In genomic region chr6:34239893-34240292, GRCh38 we compare ENCODE assay signal across 11 cellular contexts. TPM values are rescaled to one million over a fixed set of nuclear protein-coding genes. Genes with fewer than 3 reads are reported as not detected.
DNase-seq lines count a peak whose midpoint lies in the region; ATAC-seq and TF ChIP-seq lines count a peak whose summit lies in the region.
"Had no signal": no experiment of that assay in that cellular context is flagged by ENCODE, and none has a peak within 500 bp of the region (broad histone marks: within the 10 kb centered on the region; RNA-seq: fewer than 3 reads in every experiment).

No MANE protein-coding gene starts in this region.

- H3K4me3 Mint-ChIP-seq in activated CD4-positive, alpha-beta T cell treated with anti-CD3 and anti-CD28 coated beads, Interleukin-2, amount 10 ng/mL, durations not matched to agents 7 days and 5 days, result no peak overlapping the region
- no peak overlapping the region for H3K4me3 Mint-ChIP-seq in effector memory CD8-positive, alpha-beta T cell

- CTCF ChIA-PET in activated CD4-positive, alpha-beta T cell treated with anti-CD3 and anti-CD28 coated beads, Interleukin-2, amount 10 ng/mL, durations not matched to agents 7 days and 5 days (lab: Charles Lee), result interaction anchor here (0.5 to 1.4 kb wide), 3 partner anchors 9 to 26 kb away, joined by 3 to 4 read pairs (median 4); no protein-coding TSS in a partner anchor

- intact Hi-C loops in sciatic nerve (cut with DNase I), result no loop called here

- H3K9me3 Mint-ChIP-seq in activated CD4-positive, alpha-beta T cell treated with anti-CD3 and anti-CD28 coated beads, Interleukin-2, amount 10 ng/mL, durations not matched to agents 7 days and 5 days, result no peaks in the 10 kb centered on the region
- no peaks in the 10 kb centered on the region for H3K9me3 Mint-ChIP-seq in effector memory CD8-positive, alpha-beta T cell

- H3K27me3 Mint-ChIP-seq in activated CD4-positive, alpha-beta T cell treated with anti-CD3 and anti-CD28 coated beads, Interleukin-2, amount 10 ng/mL, durations not matched to agents 7 days and 5 days, result no peaks in the 10 kb centered on the region
- H3K27me3 Mint-ChIP-seq in effector memory CD8-positive, alpha-beta T cell, result no peaks in the 10 kb centered on the region

- no peak for ATAC-seq in effector memory CD8-positive, alpha-beta T cell (replicated peaks)
- ATAC-seq in sciatic nerve, result no peak
- no peak for ATAC-seq in HG02571 (IDR thresholded peaks at IDR 0.05; ENCODE audit: unreplicated experiment)
- ATAC-seq: pancreas had no signal

- TF ChIP-seq CTCF in NB4 (IDR thresholded peaks at IDR 0.05; ENCODE audit: low read depth, low read length), result no peak

- peaks cover 66% of the 10 kb centered on the region for H3K4me1 Mint-ChIP-seq in activated CD4-positive, alpha-beta T cell treated with anti-CD3 and anti-CD28 coated beads, Interleukin-2, amount 10 ng/mL, durations not matched to agents 7 days and 5 days
- peaks cover 29 to 34% of the 10 kb centered on the region in 2 donors for H3K4me1 Mint-ChIP-seq in effector memory CD8-positive, alpha-beta T cell (ENCODE audit: low read depth in 2 of 2)

- peaks cover 48% of the 10 kb centered on the region for H3K36me3 Mint-ChIP-seq in activated CD4-positive, alpha-beta T cell treated with anti-CD3 and anti-CD28 coated beads, Interleukin-2, amount 10 ng/mL, durations not matched to agents 7 days and 5 days (ENCODE audit: low read depth)
- H3K36me3 Mint-ChIP-seq in effector memory CD8-positive, alpha-beta T cell (ENCODE audit: insufficient read depth), result peaks cover 44% of the 10 kb centered on the region

- peak overlapping the region; percentile 46 for H3K27ac Mint-ChIP-seq in activated CD4-positive, alpha-beta T cell treated with anti-CD3 and anti-CD28 coated beads, Interleukin-2, amount 10 ng/mL, durations not matched to agents 7 days and 5 days
- H3K27ac Mint-ChIP-seq in effector memory CD8-positive, alpha-beta T cell, result peak overlapping the region; percentile 46 to 59

- no peak for DNase-seq in activated CD4-positive, alpha-beta T cell treated with anti-CD3 and anti-CD28 coated beads, Interleukin-2, amount 10 ng/mL, durations not matched to agents 7 days and 5 days
- no peak for DNase-seq in activated CD4-positive, alpha-beta T cell treated with anti-CD3 and anti-CD28 coated beads for 48 hours
- DNase-seq in NB4 (ENCODE audit: low read depth), result no peak
- DNase-seq in effector memory CD8-positive, alpha-beta T cell, result no peak
- DNase-seq in sciatic nerve (ENCODE audit: low spot score), result peak; percentile 39
- DNase-seq in NCI-H1105 treated with DMSO at 0.1 percent for 48 hours (lab: John Stamatoyannopoulos, UW), result no peak
- DNase-seq in T1000 (lab: John Stamatoyannopoulos, UW), result no peak
- DNase-seq: effector CD8-positive, alpha-beta T cell had no signal

- POLR2A ChIA-PET in activated CD4-positive, alpha-beta T cell treated with anti-CD3 and anti-CD28 coated beads, Interleukin-2, amount 10 ng/mL, durations not matched to agents 7 days and 5 days (lab: Charles Lee), result no interaction called here

- peak overlapping the region; percentile 27 for H3K4me3 ChIP-seq in NB4 (ENCODE audit: low read depth, low read length)
- H3K4me3 ChIP-seq: pancreas, tibial nerve had no signal

- no peak for TF ChIP-seq POLR2A in NB4 (IDR thresholded peaks at IDR 0.05; ENCODE audit: extremely low read depth, insufficient read length)

RNA-seq across cellular contexts. Expression of gene HMGA1, which starts 3.2 kb away (rescaled TPM):
- total RNA-seq in activated CD4-positive, alpha-beta T cell treated with anti-CD3 and anti-CD28 coated beads, Interleukin-2, amount 10 ng/mL, durations not matched to agents 7 days and 5 days, result 100 to 1,000 TPM; 291 to 318 TPM
- 29.0 TPM for total RNA-seq in sciatic nerve

RNA-seq across cellular contexts. Expression of gene SMIM29, which starts 8.9 kb away (rescaled TPM):
- total RNA-seq in activated CD4-positive, alpha-beta T cell treated with anti-CD3 and anti-CD28 coated beads, Interleukin-2, amount 10 ng/mL, durations not matched to agents 7 days and 5 days, result 10 to 100 TPM; 22.4 to 23.1 TPM
- total RNA-seq in sciatic nerve, result 31.6 TPM
